10 cellular contexts compared by ENCODE assay signal in the genomic region with DNA sequence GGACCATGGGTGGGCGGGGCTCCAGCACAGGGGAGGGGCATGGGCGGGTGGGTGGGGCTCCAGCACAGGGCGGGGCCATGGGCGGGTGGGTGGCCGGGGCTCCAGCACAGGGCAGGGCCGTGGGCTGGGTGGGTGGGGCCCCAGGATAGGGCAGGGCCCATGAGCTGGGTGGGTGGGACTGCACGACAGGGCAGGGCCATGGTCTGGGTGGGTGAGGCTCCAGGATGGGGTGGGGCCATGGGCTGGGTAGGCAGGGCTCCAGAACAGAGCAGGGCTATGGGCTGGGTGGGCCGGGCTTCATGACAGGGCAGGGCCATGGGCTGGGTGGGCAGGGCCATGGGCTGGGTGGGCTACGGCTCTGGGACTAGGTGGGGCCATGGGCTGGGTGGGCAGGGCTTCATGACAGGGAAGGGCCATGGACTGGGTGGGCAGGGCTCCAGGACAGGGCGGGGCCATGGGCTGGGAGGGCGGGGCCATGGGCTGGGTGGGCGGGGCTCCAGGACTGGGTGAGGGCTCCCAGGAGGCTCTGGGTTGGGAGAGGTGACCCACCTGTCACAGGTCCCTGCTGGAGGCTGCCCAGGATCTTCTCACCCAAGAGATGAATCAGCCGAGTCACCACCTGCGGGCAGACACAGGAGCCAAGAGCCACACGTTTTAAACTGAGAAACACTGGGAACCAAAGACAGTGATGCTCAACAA. TPM values are rescaled to one million over a fixed set of nuclear protein-coding genes. Genes with fewer than 3 reads are reported as not detected.
DNase-seq lines count a peak whose midpoint lies in the region; ATAC-seq and TF ChIP-seq lines count a peak whose summit lies in the region.
"Had no signal": no experiment of that assay in that cellular context is flagged by ENCODE, and none has a peak within 500 bp of the region (broad histone marks: within the 10 kb centered on the region; RNA-seq: fewer than 3 reads in every experiment).

No MANE protein-coding gene starts in this region.

- H3K9me3 ChIP-seq in osteoblast (ENCODE audit: low read depth, low read length), result no peaks in the 10 kb centered on the region
- no peaks in the 10 kb centered on the region for H3K9me3 ChIP-seq in adrenal gland (replicated peaks in 1 of 3)

- no peaks in the 10 kb centered on the region for H3K27me3 ChIP-seq in GM06990 (replicated peaks; ENCODE audit: control insufficient read depth, insufficient read depth, low read length)
- H3K27me3 ChIP-seq in osteoblast (ENCODE audit: insufficient read depth, low read length), result no peaks in the 10 kb centered on the region
- H3K27me3 ChIP-seq in adrenal gland, result no peaks in the 10 kb centered on the region

- 20 to 84% (median 78%) methylated on average over 1 to 15 of the region's 15 CpGs; no CpG with 5 or more reads in 1 of the 4 donors for WGBS in adrenal gland, 4 donors

- ATAC-seq in GM18505 (IDR thresholded peaks at IDR 0.05; ENCODE audit: unreplicated experiment) (no peak), HG03039 (IDR thresholded peaks at IDR 0.05; ENCODE audit: unreplicated experiment) (no peak)

- H3K36me3 ChIP-seq in GM06990 (ENCODE audit: control insufficient read depth, insufficient read depth, low read length) (no peaks in the 10 kb centered on the region), osteoblast (ENCODE audit: insufficient read depth, low read length) (no peaks in the 10 kb centered on the region), adrenal gland (replicated peaks in 1 of 2) (no peaks in the 10 kb centered on the region)

- no peak for TF ChIP-seq CTCF in GM06990 (IDR thresholded peaks at IDR 0.05; ENCODE audit: insufficient read depth, low read length, poor library complexity, severe bottlenecking)
- no peak for TF ChIP-seq CTCF in osteoblast (IDR thresholded peaks at IDR 0.05; ENCODE audit: extremely low read depth, low read depth, low read length)
- TF ChIP-seq CTCF in adrenal gland (IDR thresholded peaks at IDR 0.05), result no peak

- H3K27ac ChIP-seq in osteoblast (ENCODE audit: low read depth, low read length) (no peak overlapping the region), adrenal gland (no peak overlapping the region)

- no peak overlapping the region for H3K4me2 ChIP-seq in osteoblast (ENCODE audit: insufficient read depth, low read length)

- no peak overlapping the region for H3K4me3 ChIP-seq in GM06990 (replicated peaks; ENCODE audit: low read depth, low read length)
- no peak overlapping the region for H3K4me3 ChIP-seq in Jurkat, Clone E6-1 (ENCODE audit: low read length)
- no peak overlapping the region for H3K4me3 ChIP-seq in osteoblast (ENCODE audit: insufficient read depth, low read length)
- no peak overlapping the region for H3K4me3 ChIP-seq in adrenal gland

- DNase-seq in GM06990 (ENCODE audit: extremely low read depth, insufficient read length) (peak; percentile 59), osteoblast (ENCODE audit: insufficient read length, low spot score, missing footprints) (peak; percentile 85), adrenal gland (no peak)
- DNase-seq in Jurkat, Clone E6-1 (ENCODE audit: low read depth, low spot score), result peak; percentile 43
- DNase-seq in activated T-cell treated with anti-CD3 and anti-CD28 coated beads, Interleukin-2, amount 50 U/mL, for 48 hours, result peak; percentile 36 to 54
- DNase-seq: activated CD8-positive, alpha-beta memory T cell treated with anti-CD3 and anti-CD28 coated beads for 24 hours; NCI-H187 had no signal

- intact Hi-C loops in adrenal gland (cut with DNase I), result no loop called here

- no peak overlapping the region for H2AFZ ChIP-seq in osteoblast (ENCODE audit: low read length)

- H3K4me1 ChIP-seq in osteoblast (ENCODE audit: insufficient read depth, low read length), result no peaks in the 10 kb centered on the region
- no peaks in the 10 kb centered on the region for H3K4me1 ChIP-seq in adrenal gland (replicated peaks in 1 of 2)

- H3K79me2 ChIP-seq in osteoblast (ENCODE audit: insufficient read depth, low read length), result no peaks in the 10 kb centered on the region

- TF ChIP-seq POLR2A in GM18505 (IDR thresholded peaks at IDR 0.05; ENCODE audit: borderline replicate concordance, extremely low read depth, insufficient read depth, insufficient read length) (no peak), adrenal gland (IDR thresholded peaks at IDR 0.05) (no peak)

- H4K20me1 ChIP-seq in osteoblast (ENCODE audit: insufficient read depth, low read length), result no peaks in the 10 kb centered on the region

RNA-seq across cellular contexts. Expression of gene NSMF, which starts 33.5 kb away (rescaled TPM):
- 5.4 TPM for polyA plus RNA-seq in Jurkat, Clone E6-1 (2012; ENCODE audit: insufficient read depth, insufficient read length)
- total RNA-seq in osteoblast, result 19.2 and 22.4 TPM in 2 replicates
- total RNA-seq in adrenal gland, result 10 to 100 TPM; 16.2 to 47.6 (median 25.6) TPM
- polyA plus RNA-seq in adrenal gland, result 100 to 1,000 TPM in 1 of 3 donors, 10 to 100 TPM in 2; 23.1 to 118 (median 39.7) TPM

RNA-seq across cellular contexts. Expression of gene ENTPD8, which starts 51.5 kb away (rescaled TPM):
- not detected for polyA plus RNA-seq in Jurkat, Clone E6-1 (2012; ENCODE audit: insufficient read depth, insufficient read length)
- total RNA-seq in osteoblast, result not detected in 2 replicates
- total RNA-seq in adrenal gland, result under 1 TPM in 3 of 8 donors, not detected in 5; 0.14 to 0.20 (median 0.19) TPM
- polyA plus RNA-seq in adrenal gland, result under 1 TPM in 2 of 3 donors, not detected in 1; 0.16 to 0.17 TPM
- total RNA-seq: lower leg skin had no signal

RNA-seq across cellular contexts. Expression of gene PNPLA7, which starts 57.6 kb away (rescaled TPM):
- polyA plus RNA-seq in Jurkat, Clone E6-1 (2012; ENCODE audit: insufficient read depth, insufficient read length), result 1.2 TPM
- total RNA-seq in osteoblast (1.8 and 2.7 TPM in 2 replicates), adrenal gland (10 to 100 TPM in 5 of 8 donors, 1 to 10 TPM in 3; 5.3 to 19.2 (median 10.8) TPM)
- 10 to 100 TPM in 2 of 3 donors, under 1 TPM in 1; 0.70 to 64.1 (median 35.5) TPM for polyA plus RNA-seq in adrenal gland

RNA-seq across cellular contexts. Expression of gene MRPL41, which starts 59.1 kb away (rescaled TPM):
- polyA plus RNA-seq in Jurkat, Clone E6-1 (2012; ENCODE audit: insufficient read depth, insufficient read length), result 51.5 TPM
- total RNA-seq in osteoblast, result 26.2 and 30.4 TPM in 2 replicates
- total RNA-seq in adrenal gland, result 100 to 1,000 TPM in 2 of 8 donors, 10 to 100 TPM in 6; 52.2 to 110 (median 84.6) TPM
- polyA plus RNA-seq in adrenal gland, result 100 to 1,000 TPM in 2 of 3 donors, 1 to 10 TPM in 1; 6.1 to 335 (median 293) TPM

Comparison
In these comparisons a context has a peak if more than half of its experiments do, and no peak if none do; other contexts are left out.
1. DNase-seq: peak in GM06990 (single experiment), Jurkat, Clone E6-1 (single experiment), activated T-cell treated with anti-CD3 and anti-CD28 coated beads, Interleukin-2, amount 50 U/mL, for 48 hours (2 of 2) and osteoblast (single experiment); none in adrenal gland (0 of 7).